23 cellular contexts compared by ENCODE assay signal in genomic region chr7:101106387-101106786, GRCh38. TPM values are rescaled to one million over a fixed set of nuclear protein-coding genes. Genes with fewer than 3 reads are reported as not detected.
"Had no signal": no experiment of that assay in that cellular context is flagged by ENCODE, and none has a peak within 500 bp of the region (broad histone marks: within the 10 kb centered on the region; RNA-seq: fewer than 3 reads in every experiment).

No MANE protein-coding gene starts in this region.

- H3K4me3 Mint-ChIP-seq: activated CD8-positive, alpha-beta T cell treated with anti-CD3 and anti-CD28 coated beads, Interleukin-2, amount 10 ng/mL, durations not matched to agents 7 days and 5 days; activated naive CD4-positive, alpha-beta T cell treated with anti-CD3 and anti-CD28 coated beads, Interleukin-2, amount 50 U/mL, for 24 hours; brain; dendritic cell treated with granulocyte-macrophage colony-stimulating factor and Interleukin-4, amounts not matched to agents 40 ng/mL and 50 ng/mL, for 4 days; natural killer cell treated with Interleukin-12 subunit alpha and Interleukin-12 subunit beta and Interleukin-15 and Interleukin-18, amount 100 ng/mL, for 72 hours; stimulated activated memory B cell treated with anti-CD40 and anti-IgM and Interleukin-4, amounts not matched to agents 10 μg/mL and 1 μg/mL and 100 μg/mL, for 72 hours had no signal

- ATAC-seq: activated CD8-positive, alpha-beta T cell treated with anti-CD3 and anti-CD28 coated beads, Interleukin-2, amount 10 ng/mL, durations not matched to agents 7 days and 5 days; heart right ventricle; left cardiac atrium; natural killer cell treated with Interleukin-12 subunit alpha and Interleukin-12 subunit beta and Interleukin-15 and Interleukin-18, amount 100 ng/mL, for 72 hours; sciatic nerve; stimulated activated memory B cell treated with anti-CD40 and anti-IgM and Interleukin-4, amounts not matched to agents 10 μg/mL and 1 μg/mL and 100 μg/mL, for 72 hours had no signal

- H3K9me3 ChIP-seq: heart right ventricle, stomach, transverse colon had no signal

- H3K27me3 Mint-ChIP-seq: natural killer cell treated with Interleukin-12 subunit alpha and Interleukin-12 subunit beta and Interleukin-15 and Interleukin-18, amount 100 ng/mL, for 72 hours had no signal

- H3K27ac ChIP-seq: heart right ventricle, stomach, transverse colon, VCaP had no signal

- H3K36me3 ChIP-seq: heart right ventricle, stomach, transverse colon had no signal

- H3K36me3 Mint-ChIP-seq: activated naive CD4-positive, alpha-beta T cell treated with anti-CD3 and anti-CD28 coated beads, Interleukin-2, amount 50 U/mL, for 24 hours; brain; natural killer cell treated with Interleukin-12 subunit alpha and Interleukin-12 subunit beta and Interleukin-15 and Interleukin-18, amount 100 ng/mL, for 72 hours; stimulated activated memory B cell treated with anti-CD40 and anti-IgM and Interleukin-4, amounts not matched to agents 10 μg/mL and 1 μg/mL and 100 μg/mL, for 72 hours had no signal

- H3K4me3 ChIP-seq: heart right ventricle, stomach, transverse colon had no signal

- H3K27me3 ChIP-seq: transverse colon had no signal

- DNase-seq: activated CD4-positive, alpha-beta T cell treated with anti-CD3 and anti-CD28 coated beads, Interleukin-2, amount 50 U/mL, for 1 hour; activated CD4-positive, CD25-positive, alpha-beta regulatory T cell treated with anti-CD3 and anti-CD28 coated beads, Interleukin-2, amount 50 U/mL, for 72 hours; activated CD8-positive, alpha-beta T cell treated with anti-CD3 and anti-CD28 coated beads, Interleukin-2, amount 10 ng/mL, durations not matched to agents 7 days and 5 days; activated gamma-delta T cell treated with Interleukin-2 at 50 U/mL for 16 hours; activated T-cell treated with anti-CD3 and anti-CD28 coated beads, Interleukin-2, amount 50 U/mL, for 1 hour; anterior cingulate cortex; effector CD4-positive, alpha-beta T cell; erythroblast; foreskin fibroblast; heart right ventricle; islet precursor cell; left cardiac atrium; small intestine; stomach; transverse colon had no signal

- H3K27ac Mint-ChIP-seq: activated CD8-positive, alpha-beta T cell treated with anti-CD3 and anti-CD28 coated beads, Interleukin-2, amount 10 ng/mL, durations not matched to agents 7 days and 5 days; activated naive CD4-positive, alpha-beta T cell treated with anti-CD3 and anti-CD28 coated beads, Interleukin-2, amount 50 U/mL, for 24 hours; brain; dendritic cell treated with granulocyte-macrophage colony-stimulating factor and Interleukin-4, amounts not matched to agents 40 ng/mL and 50 ng/mL, for 4 days; natural killer cell treated with Interleukin-12 subunit alpha and Interleukin-12 subunit beta and Interleukin-15 and Interleukin-18, amount 100 ng/mL, for 72 hours; stimulated activated memory B cell treated with anti-CD40 and anti-IgM and Interleukin-4, amounts not matched to agents 10 μg/mL and 1 μg/mL and 100 μg/mL, for 72 hours had no signal

- H3K4me1 Mint-ChIP-seq: activated naive CD4-positive, alpha-beta T cell treated with anti-CD3 and anti-CD28 coated beads, Interleukin-2, amount 50 U/mL, for 24 hours had no signal

- H3K9me3 Mint-ChIP-seq: activated naive CD4-positive, alpha-beta T cell treated with anti-CD3 and anti-CD28 coated beads, Interleukin-2, amount 50 U/mL, for 24 hours; brain; dendritic cell treated with granulocyte-macrophage colony-stimulating factor and Interleukin-4, amounts not matched to agents 40 ng/mL and 50 ng/mL, for 4 days; natural killer cell treated with Interleukin-12 subunit alpha and Interleukin-12 subunit beta and Interleukin-15 and Interleukin-18, amount 100 ng/mL, for 72 hours; stimulated activated memory B cell treated with anti-CD40 and anti-IgM and Interleukin-4, amounts not matched to agents 10 μg/mL and 1 μg/mL and 100 μg/mL, for 72 hours had no signal

RNA-seq across cellular contexts. Expression of gene SERPINE1, which starts 20.5 kb away (rescaled TPM):
- total RNA-seq: natural killer cell treated with Interleukin-12 subunit alpha and Interleukin-12 subunit beta and Interleukin-15 and Interleukin-18, amount 100 ng/mL, for 72 hours had no signal

RNA-seq across cellular contexts. Expression of gene VGF, which starts 59.0 kb away (rescaled TPM):
- total RNA-seq: heart right ventricle, left cardiac atrium, liver, sciatic nerve had no signal
